In genomic region chr14:30419037-30419436, GRCh38 we compare ENCODE assay signal across 7 cellular contexts.
"Had no signal": no experiment of that assay in that cellular context is flagged by ENCODE, and none has a peak within 500 bp of the region (broad histone marks: within the 10 kb centered on the region; RNA-seq: fewer than 3 reads in every experiment).

No MANE protein-coding gene starts in this region.

- DNase-seq: H9, HCEC 1CT, IMR-90, KG1 had no signal

- ATAC-seq: GM23338, K562 had no signal

- H3K4me3 ChIP-seq: GM23338, K562 had no signal

- H3K27ac ChIP-seq: HL-60 had no signal
